ENCODE assay signal across 1 cellular context in the genomic region with DNA sequence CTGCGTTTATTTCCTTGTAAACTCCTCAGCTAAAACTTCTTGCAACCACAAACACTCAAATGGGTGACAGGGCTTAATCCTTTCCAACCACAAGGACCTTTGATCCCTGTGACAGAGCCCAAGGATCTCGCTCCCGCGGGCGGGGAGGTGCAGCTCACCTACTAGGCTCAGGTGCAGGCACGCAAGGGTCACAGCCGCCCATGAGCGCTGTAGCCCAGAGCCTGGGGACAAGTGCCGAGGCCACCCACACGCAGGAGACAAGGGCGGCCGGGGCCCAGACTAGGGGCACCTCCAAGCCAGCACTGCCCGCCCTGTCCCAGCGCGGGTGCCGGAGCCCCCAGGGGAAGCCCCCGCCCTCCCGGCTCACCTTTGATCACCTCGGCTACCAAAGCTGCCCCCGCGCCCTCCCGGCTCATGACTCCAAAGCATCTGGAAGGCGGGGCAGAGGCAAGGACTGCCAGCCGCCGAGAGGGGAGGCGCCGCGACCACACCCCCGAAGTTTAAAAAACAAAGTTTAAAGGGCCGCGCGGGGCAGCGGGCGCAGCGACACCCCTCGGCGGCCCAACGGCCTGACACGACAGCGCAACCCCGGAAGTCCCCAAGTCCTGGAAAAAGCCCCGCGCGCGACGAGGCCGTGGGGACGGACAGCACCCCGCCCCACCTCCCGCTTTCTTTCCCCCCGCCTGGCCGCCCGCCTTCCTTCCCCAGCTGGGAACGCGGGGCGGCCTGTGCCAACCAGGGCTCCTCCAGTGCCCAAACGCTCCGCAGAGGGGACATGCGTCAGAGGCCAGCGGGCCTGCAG.
TF ChIP-seq lines count a peak whose summit lies in the region.

No MANE protein-coding gene starts in this region.

TF ChIP-seq in GM12878, 131 proteins besides CTCF, POLR2A, EP300 and RAD21 (continued from another document):
- TF ChIP-seq, protein P1, sequence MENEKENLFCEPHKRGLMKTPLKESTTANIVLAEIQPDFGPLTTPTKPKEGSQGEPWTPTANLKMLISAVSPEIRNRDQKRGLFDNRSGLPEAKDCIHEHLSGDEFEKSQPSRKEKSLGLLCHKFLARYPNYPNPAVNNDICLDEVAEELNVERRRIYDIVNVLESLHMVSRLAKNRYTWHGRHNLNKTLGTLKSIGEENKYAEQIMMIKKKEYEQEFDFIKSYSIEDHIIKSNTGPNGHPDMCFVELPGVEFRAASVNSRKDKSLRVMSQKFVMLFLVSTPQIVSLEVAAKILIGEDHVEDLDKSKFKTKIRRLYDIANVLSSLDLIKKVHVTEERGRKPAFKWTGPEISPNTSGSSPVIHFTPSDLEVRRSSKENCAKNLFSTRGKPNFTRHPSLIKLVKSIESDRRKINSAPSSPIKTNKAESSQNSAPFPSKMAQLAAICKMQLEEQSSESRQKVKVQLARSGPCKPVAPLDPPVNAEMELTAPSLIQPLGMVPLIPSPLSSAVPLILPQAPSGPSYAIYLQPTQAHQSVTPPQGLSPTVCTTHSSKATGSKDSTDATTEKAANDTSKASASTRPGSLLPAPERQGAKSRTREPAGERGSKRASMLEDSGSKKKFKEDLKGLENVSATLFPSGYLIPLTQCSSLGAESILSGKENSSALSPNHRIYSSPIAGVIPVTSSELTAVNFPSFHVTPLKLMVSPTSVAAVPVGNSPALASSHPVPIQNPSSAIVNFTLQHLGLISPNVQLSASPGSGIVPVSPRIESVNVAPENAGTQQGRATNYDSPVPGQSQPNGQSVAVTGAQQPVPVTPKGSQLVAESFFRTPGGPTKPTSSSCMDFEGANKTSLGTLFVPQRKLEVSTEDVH (IDR thresholded peaks at IDR 0.05; ENCODE audit: low read depth, partially characterized antibody) = no peak
- TF ChIP-seq TCF3 (IDR thresholded peaks at IDR 0.05; ENCODE audit: borderline replicate concordance, insufficient read depth, low read depth, low read length) (no peak), SUPT20H (IDR thresholded peaks at IDR 0.05; ENCODE audit: borderline replicate concordance, control insufficient read depth, low read depth, low read length) (no peak), ZNF384 (IDR thresholded peaks at IDR 0.05; ENCODE audit: borderline replicate concordance, low read depth, low read length) (no peak), WRNIP1 (IDR thresholded peaks at IDR 0.05; ENCODE audit: borderline replicate concordance, low read depth, low read length) (no peak)
- TF ChIP-seq, protein P2, sequence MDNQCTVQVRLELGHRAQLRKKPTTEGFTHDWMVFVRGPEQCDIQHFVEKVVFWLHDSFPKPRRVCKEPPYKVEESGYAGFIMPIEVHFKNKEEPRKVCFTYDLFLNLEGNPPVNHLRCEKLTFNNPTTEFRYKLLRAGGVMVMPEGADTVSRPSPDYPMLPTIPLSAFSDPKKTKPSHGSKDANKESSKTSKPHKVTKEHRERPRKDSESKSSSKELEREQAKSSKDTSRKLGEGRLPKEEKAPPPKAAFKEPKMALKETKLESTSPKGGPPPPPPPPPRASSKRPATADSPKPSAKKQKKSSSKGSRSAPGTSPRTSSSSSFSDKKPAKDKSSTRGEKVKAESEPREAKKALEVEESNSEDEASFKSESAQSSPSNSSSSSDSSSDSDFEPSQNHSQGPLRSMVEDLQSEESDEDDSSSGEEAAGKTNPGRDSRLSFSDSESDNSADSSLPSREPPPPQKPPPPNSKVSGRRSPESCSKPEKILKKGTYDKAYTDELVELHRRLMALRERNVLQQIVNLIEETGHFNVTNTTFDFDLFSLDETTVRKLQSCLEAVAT (IDR thresholded peaks at IDR 0.05) = no peak
